ENCODE assay signal across 8 cellular contexts in the genomic region with DNA sequence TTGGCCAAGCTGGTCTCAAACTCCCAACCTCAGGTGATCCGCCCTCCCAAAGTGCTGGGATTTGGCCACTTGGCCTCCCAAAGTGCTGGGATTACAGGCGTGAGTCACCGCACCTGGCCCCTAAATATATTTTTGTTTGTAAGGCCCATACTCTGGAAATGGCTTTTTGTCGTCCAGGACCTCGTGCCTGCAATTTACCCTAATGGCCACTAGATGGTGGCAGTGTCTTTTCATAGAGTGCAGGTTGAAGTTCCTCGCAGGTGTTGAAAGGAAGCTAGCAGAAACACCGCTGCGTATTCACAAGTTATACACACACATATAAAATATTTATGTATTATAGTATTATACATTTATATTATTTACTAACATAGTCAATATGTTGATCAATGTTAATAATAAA.
DNase-seq lines count a peak whose midpoint lies in the region; ATAC-seq and TF ChIP-seq lines count a peak whose summit lies in the region.

No MANE protein-coding gene starts in this region.

- no peaks in the 10 kb centered on the region for H3K4me1 ChIP-seq in neutrophil (ENCODE audit: control insufficient read depth in 1 of 2, insufficient read depth in 1 of 2, low read depth in 1 of 2, low read length in 1 of 2)

- no peak overlapping the region for H3K4me3 ChIP-seq in astrocyte of the spinal cord (ENCODE audit: low read depth, low read length)
- H3K4me3 ChIP-seq in neutrophil (ENCODE audit: low read depth in 1 of 2, low read length in 1 of 2) = no peak overlapping the region

- no peaks in the 10 kb centered on the region for H3K36me3 ChIP-seq in neutrophil

- in situ Hi-C loops in KBM-7 (cut with MboI; ENCODE audit: low pct_unique_long_range_greater_than_20kb, low sequenced_read_pairs) (no loop called here), astrocyte of the spinal cord (cut with HindIII; ENCODE audit: low sequenced_read_pairs) (no loop called here)

- no peak for ATAC-seq in HG02970 (IDR thresholded peaks at IDR 0.05; ENCODE audit: low FRiP score, unreplicated experiment)

- H3K9me3 ChIP-seq in neutrophil = no peaks in the 10 kb centered on the region

- H3K27me3 ChIP-seq in neutrophil = no peaks in the 10 kb centered on the region

- DNase-seq in NCI-H2171 treated with DMSO at 0.1 percent for 48 hours (lab: John Stamatoyannopoulos, UW) (peak; percentile 3), NCI-H2171 (lab: John Stamatoyannopoulos, UW) (no peak), KBM-7 (peak; percentile 59), astrocyte of the spinal cord (ENCODE audit: low read depth, low spot score) (peak; percentile 26), occipital lobe (lab: John Stamatoyannopoulos, UW) (no peak), NCI-H1930 (lab: John Stamatoyannopoulos, UW) (no peak)

- no peak overlapping the region for H3K27ac ChIP-seq in neutrophil

- TF ChIP-seq CTCF in astrocyte of the spinal cord (IDR thresholded peaks at IDR 0.05; ENCODE audit: low read depth, low read length) (peak; percentile 79), neutrophil (IDR thresholded peaks at IDR 0.05) (peak; percentile 43)

Comparison
In these comparisons a context has a peak if more than half of its experiments do, and no peak if none do; other contexts are left out.
1. DNase-seq: peak in NCI-H2171 treated with DMSO at 0.1 percent for 48 hours (single experiment), KBM-7 (single experiment) and astrocyte of the spinal cord (single experiment); none in NCI-H2171 (single experiment), occipital lobe (single experiment) and NCI-H1930 (0 of 2).